In the genomic region with DNA sequence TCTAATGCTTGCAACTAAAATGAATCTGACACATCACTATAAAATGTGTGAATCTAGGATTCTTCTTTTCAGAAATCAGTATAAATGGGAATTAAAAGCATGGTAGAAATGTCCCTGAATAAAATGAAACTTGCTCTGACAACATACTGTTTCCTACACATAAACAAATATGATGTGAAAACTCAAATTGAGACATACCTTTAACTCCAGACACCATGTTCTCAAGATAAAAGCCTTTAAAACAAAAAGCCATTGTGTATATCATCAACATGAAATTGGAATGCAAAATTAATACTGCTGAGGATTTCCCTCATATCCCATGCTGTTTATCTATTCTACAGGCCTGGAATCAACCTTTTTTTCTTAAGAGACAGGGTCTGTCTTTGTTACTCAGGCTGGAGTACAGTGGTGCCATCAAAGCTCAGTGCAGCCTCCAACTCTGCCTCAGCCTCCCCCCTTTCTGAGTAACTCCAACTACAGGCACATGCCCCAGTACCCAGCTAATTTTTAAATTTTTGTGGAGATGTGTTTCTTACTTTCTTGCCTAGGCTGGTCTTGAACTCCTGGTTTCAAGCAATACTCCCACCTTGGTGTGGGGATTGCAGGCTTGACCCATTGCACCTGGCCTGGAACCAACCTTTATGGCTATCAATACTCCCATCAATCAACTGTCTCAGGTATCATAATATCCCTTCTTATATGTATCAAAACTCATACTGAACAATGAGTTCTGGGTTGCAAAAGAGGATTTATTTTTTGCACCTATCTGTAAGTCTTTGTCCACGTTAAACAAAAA, we compare ENCODE assay signal across 1 cellular context.
A peak's percentile ranks its signal among the peaks of the same experiment; 100 is the strongest.
TF ChIP-seq lines count a peak whose summit lies in the region.

No MANE protein-coding gene starts in this region.

TF ChIP-seq in H1, 55 proteins besides CTCF, POLR2A, EP300 and RAD21:
- TF ChIP-seq SRF (IDR thresholded peaks at IDR 0.05; ENCODE audit: low read depth, low read length) (no peak), POLR2AphosphoS5 (IDR thresholded peaks at IDR 0.05; ENCODE audit: low read depth, low read length) (peak; percentile 77), ASH2L (IDR thresholded peaks at IDR 0.05; ENCODE audit: low read length) (no peak), MAFK (IDR thresholded peaks at IDR 0.05; ENCODE audit: low read depth, low read length) (no peak), NANOG (IDR thresholded peaks at IDR 0.05; ENCODE audit: insufficient read depth, low read depth, low read length, poor library complexity, severe bottlenecking) (no peak), CHD7 (IDR thresholded peaks at IDR 0.05; ENCODE audit: insufficient replicate concordance, low read length) (peak; percentile 16), SUZ12 (IDR thresholded peaks at IDR 0.05; ENCODE audit: low read length) (no peak), RXRA (IDR thresholded peaks at IDR 0.05; ENCODE audit: insufficient read depth, low read depth, low read length) (no peak), TEAD4 (IDR thresholded peaks at IDR 0.05; ENCODE audit: low read depth, low read length) (no peak), CEBPB (IDR thresholded peaks at IDR 0.05; ENCODE audit: low read depth, low read length) (no peak)
- TF ChIP-seq, protein P1, sequence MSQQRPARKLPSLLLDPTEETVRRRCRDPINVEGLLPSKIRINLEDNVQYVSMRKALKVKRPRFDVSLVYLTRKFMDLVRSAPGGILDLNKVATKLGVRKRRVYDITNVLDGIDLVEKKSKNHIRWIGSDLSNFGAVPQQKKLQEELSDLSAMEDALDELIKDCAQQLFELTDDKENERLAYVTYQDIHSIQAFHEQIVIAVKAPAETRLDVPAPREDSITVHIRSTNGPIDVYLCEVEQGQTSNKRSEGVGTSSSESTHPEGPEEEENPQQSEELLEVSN (IDR thresholded peaks at IDR 0.05), result no peak
